8 cellular contexts compared by ENCODE assay signal in genomic region chrX:1581132-1581531, GRCh38. TPM values are rescaled to one million over a fixed set of nuclear protein-coding genes. Genes with fewer than 3 reads are reported as not detected.
DNase-seq lines count a peak whose midpoint lies in the region; TF ChIP-seq lines count a peak whose summit lies in the region.

No MANE protein-coding gene starts in this region.

- intact Hi-C loops in uterus (cut with DNase I; ENCODE audit: low total_unique reads): no loop called here

- no peaks in the 10 kb centered on the region for H3K27me3 Mint-ChIP-seq in activated CD4-positive, alpha-beta memory T cell treated with anti-CD3 and anti-CD28 coated beads, Interleukin-2, amount 10 ng/mL, durations not matched to agents 7 days and 5 days
- no peaks in the 10 kb centered on the region for H3K27me3 Mint-ChIP-seq in endothelial cell (ENCODE audit: unreplicated experiment)
- H3K27me3 Mint-ChIP-seq in neural crest cell (ENCODE audit: low read depth): peaks cover 6% of the 10 kb centered on the region

- H3K27me3 ChIP-seq in uterus: no peaks in the 10 kb centered on the region

- H3K9me3 ChIP-seq in HEK293 (ENCODE audit: control insufficient read depth, insufficient read depth, low read depth, low read length): no peaks in the 10 kb centered on the region
- H3K9me3 ChIP-seq in uterus: no peaks in the 10 kb centered on the region

- peaks cover 43% of the 10 kb centered on the region for H3K4me1 Mint-ChIP-seq in activated CD4-positive, alpha-beta memory T cell treated with anti-CD3 and anti-CD28 coated beads, Interleukin-2, amount 10 ng/mL, durations not matched to agents 7 days and 5 days
- H3K4me1 Mint-ChIP-seq in endothelial cell (ENCODE audit: unreplicated experiment) (no peaks in the 10 kb centered on the region), neural crest cell (no peaks in the 10 kb centered on the region)

- POLR2A ChIA-PET in HEK293 (lab: Yijun Ruan, JAX): no interaction called here
- POLR2A ChIA-PET in activated CD4-positive, alpha-beta memory T cell treated with anti-CD3 and anti-CD28 coated beads, Interleukin-2, amount 10 ng/mL, durations not matched to agents 7 days and 5 days (lab: Charles Lee): no interaction called here

- H3K27ac Mint-ChIP-seq in activated CD4-positive, alpha-beta memory T cell treated with anti-CD3 and anti-CD28 coated beads, Interleukin-2, amount 10 ng/mL, durations not matched to agents 7 days and 5 days: peak overlapping the region; percentile 33
- H3K27ac Mint-ChIP-seq in endothelial cell (ENCODE audit: unreplicated experiment) (no peak overlapping the region), neural crest cell (ENCODE audit: unreplicated experiment) (no peak overlapping the region)

- peak overlapping the region; percentile 51 for H3K4me3 Mint-ChIP-seq in activated CD4-positive, alpha-beta memory T cell treated with anti-CD3 and anti-CD28 coated beads, Interleukin-2, amount 10 ng/mL, durations not matched to agents 7 days and 5 days
- H3K4me3 Mint-ChIP-seq in endothelial cell (ENCODE audit: unreplicated experiment) (no peak overlapping the region), neural crest cell (no peak overlapping the region)

- no peak for TF ChIP-seq POLR2A in uterus (IDR thresholded peaks at IDR 0.05)

- DNase-seq in D341Med (ENCODE audit: low spot score) (peak; percentile 80), NCI-H82 treated with DMSO at 0.1 percent for 48 hours (lab: John Stamatoyannopoulos, UW; ENCODE audit: unreplicated experiment) (peak; percentile 13), endothelial cell (ENCODE audit: low spot score) (no peak), neural crest cell (ENCODE audit: low read depth, low spot score) (peak; percentile 64), uterus (peak in 1 of 2 donors; percentile 31), dedifferentiated amniotic fluid mesenchymal stem cell (ENCODE audit: extremely low spot score) (no peak)
- peak; percentile 86 for DNase-seq in activated CD4-positive, alpha-beta memory T cell treated with anti-CD3 and anti-CD28 coated beads, Interleukin-2, amount 10 ng/mL, durations not matched to agents 7 days and 5 days

- no peaks in the 10 kb centered on the region for H3K4me1 ChIP-seq in HEK293 (ENCODE audit: control insufficient read depth, insufficient read depth, low read length)
- H3K4me1 ChIP-seq in uterus: no peaks in the 10 kb centered on the region

- H3K4me3 ChIP-seq in HEK293 (ENCODE audit: low read depth, low read length) (no peak overlapping the region), uterus (no peak overlapping the region)

- H3K36me3 Mint-ChIP-seq in activated CD4-positive, alpha-beta memory T cell treated with anti-CD3 and anti-CD28 coated beads, Interleukin-2, amount 10 ng/mL, durations not matched to agents 7 days and 5 days (ENCODE audit: low read depth): no peaks in the 10 kb centered on the region
- no peaks in the 10 kb centered on the region for H3K36me3 Mint-ChIP-seq in endothelial cell (ENCODE audit: low read depth, unreplicated experiment)
- no peaks in the 10 kb centered on the region for H3K36me3 Mint-ChIP-seq in neural crest cell (ENCODE audit: low read depth)

- TF ChIP-seq CTCF in HEK293 (tag by site-specific recombination; IDR thresholded peaks at IDR 0.05): no peak
- peak; percentile 68 for TF ChIP-seq CTCF in endothelial cell (IDR thresholded peaks at IDR 0.05; ENCODE audit: unreplicated experiment)
- peak; percentile 72 for TF ChIP-seq CTCF in neural crest cell (conservative IDR thresholded peaks at IDR 0.05)
- peak; percentile 46 to 55 (median 48) for TF ChIP-seq CTCF in uterus (IDR thresholded peaks at IDR 0.05)

- H3K27ac ChIP-seq in HEK293 (ENCODE audit: extremely low read depth, low read depth, low read length): no peak overlapping the region
- no peak overlapping the region for H3K27ac ChIP-seq in uterus

- H3K9me3 Mint-ChIP-seq in activated CD4-positive, alpha-beta memory T cell treated with anti-CD3 and anti-CD28 coated beads, Interleukin-2, amount 10 ng/mL, durations not matched to agents 7 days and 5 days: no peaks in the 10 kb centered on the region
- peaks cover 8% of the 10 kb centered on the region for H3K9me3 Mint-ChIP-seq in endothelial cell (ENCODE audit: unreplicated experiment)
- H3K9me3 Mint-ChIP-seq in neural crest cell: no peaks in the 10 kb centered on the region

- H3K36me3 ChIP-seq in HEK293 (ENCODE audit: control insufficient read depth in 2 of 2, insufficient read depth in 1 of 2, low read length in 2 of 2): no peaks in the 10 kb centered on the region
- no peaks in the 10 kb centered on the region for H3K36me3 ChIP-seq in uterus

- CTCF ChIA-PET in HEK293 (lab: Yijun Ruan, JAX): no interaction called here
- CTCF ChIA-PET in activated CD4-positive, alpha-beta memory T cell treated with anti-CD3 and anti-CD28 coated beads, Interleukin-2, amount 10 ng/mL, durations not matched to agents 7 days and 5 days (lab: Charles Lee): no interaction called here

TF ChIP-seq in HEK293, 187 proteins besides CTCF, POLR2A, EP300 and RAD21:
- TF ChIP-seq SP2 (tag by site-specific recombination; IDR thresholded peaks at IDR 0.05) (no peak), TRIM28 (IDR thresholded peaks at IDR 0.05; ENCODE audit: borderline replicate concordance, low read length) (peak; percentile 70)

RNA-seq across cellular contexts. Expression of gene AKAP17A, which starts 10.3 kb away (rescaled TPM):
- 10 to 100 TPM; 88.5 to 89.5 TPM for total RNA-seq in activated CD4-positive, alpha-beta memory T cell treated with anti-CD3 and anti-CD28 coated beads, Interleukin-2, amount 10 ng/mL, durations not matched to agents 7 days and 5 days
- total RNA-seq in endothelial cell (ENCODE audit: unreplicated experiment) (25.9 TPM), neural crest cell (43.9 and 44.0 TPM in 2 replicates), uterus (10 to 100 TPM; 21.5 to 52.9 (median 29.6) TPM)

RNA-seq across cellular contexts. Expression of gene ASMT, which starts 33.7 kb away (rescaled TPM):
- total RNA-seq in activated CD4-positive, alpha-beta memory T cell treated with anti-CD3 and anti-CD28 coated beads, Interleukin-2, amount 10 ng/mL, durations not matched to agents 7 days and 5 days: under 1 TPM; 0.40 to 0.48 TPM
- total RNA-seq in endothelial cell (ENCODE audit: unreplicated experiment): 0.31 TPM
- 0.44 TPM in 1 of 2 replicates, not detected in the other for total RNA-seq in neural crest cell
- total RNA-seq in uterus: 1 to 10 TPM in 1 of 4 donors, under 1 TPM in 1, not detected in 2; 0.21 to 2.6 TPM

RNA-seq across cellular contexts. Expression of gene P2RY8, which starts 44.1 kb away (rescaled TPM):
- total RNA-seq in activated CD4-positive, alpha-beta memory T cell treated with anti-CD3 and anti-CD28 coated beads, Interleukin-2, amount 10 ng/mL, durations not matched to agents 7 days and 5 days: 100 to 1,000 TPM; 177 to 180 TPM
- total RNA-seq in endothelial cell (ENCODE audit: unreplicated experiment) (not detected), neural crest cell (not detected in 2 replicates), uterus (1 to 10 TPM in 1 of 4 donors, under 1 TPM in 2, not detected in 1; 0.59 to 3.6 (median 0.90) TPM)

Comparison
In these comparisons a context has a peak if more than half of its experiments do, and no peak if none do; other contexts are left out.
1. DNase-seq: peak in D341Med (single experiment), NCI-H82 treated with DMSO at 0.1 percent for 48 hours (single experiment), activated CD4-positive, alpha-beta memory T cell treated with anti-CD3 and anti-CD28 coated beads, Interleukin-2, amount 10 ng/mL, durations not matched to agents 7 days and 5 days (single experiment) and neural crest cell (single experiment); none in endothelial cell (single experiment) and dedifferentiated amniotic fluid mesenchymal stem cell (single experiment).
2. RNA of gene P2RY8, which starts 44.1 kb away (total RNA-seq): 177 to 180 TPM in activated CD4-positive, alpha-beta memory T cell treated with anti-CD3 and anti-CD28 coated beads, Interleukin-2, amount 10 ng/mL, durations not matched to agents 7 days and 5 days; 0.59 to 3.6 TPM in uterus, not detected in endothelial cell (single experiment) and not detected in neural crest cell; every median in the first group is over 10 times any median in the second.